ENCODE assay signal across 26 cellular contexts in genomic region chr11:95284057-95285052, GRCh38. TPM values are rescaled to one million over a fixed set of nuclear protein-coding genes. Genes with fewer than 3 reads are reported as not detected.
DNase-seq lines count a peak whose midpoint lies in the region; ATAC-seq, FAIRE-seq and TF ChIP-seq lines count a peak whose summit lies in the region.
"Had no signal": no experiment of that assay in that cellular context is flagged by ENCODE, and none has a peak within 500 bp of the region (broad histone marks: within the 10 kb centered on the region; RNA-seq: fewer than 3 reads in every experiment).

No MANE protein-coding gene starts in this region.

- peaks cover 0 to 2% (median 0%) of the 10 kb centered on the region in 7 donors for H3K9me3 Mint-ChIP-seq in CD14-positive monocyte
- H3K9me3 Mint-ChIP-seq: activated naive CD8-positive, alpha-beta T cell treated with anti-CD3 and anti-CD28 coated beads, Interleukin-2, amount 50 U/mL, for 24 hours; central memory CD8-positive, alpha-beta T cell; dendritic cell treated with granulocyte-macrophage colony-stimulating factor and Interleukin-4, amounts not matched to agents 40 ng/mL and 50 ng/mL, for 4 days; natural killer cell treated with Interleukin-12 subunit alpha and Interleukin-12 subunit beta and Interleukin-15 and Interleukin-18, amount 100 ng/mL, for 72 hours had no signal

- POLR2A ChIA-PET in GM12878 (lab: Charles Lee): no interaction called here

- no peak overlapping the region for H3K4me3 Mint-ChIP-seq in CD14-positive monocyte
- H3K4me3 Mint-ChIP-seq: activated naive CD8-positive, alpha-beta T cell treated with anti-CD3 and anti-CD28 coated beads, Interleukin-2, amount 50 U/mL, for 24 hours; central memory CD8-positive, alpha-beta T cell; dendritic cell treated with granulocyte-macrophage colony-stimulating factor and Interleukin-4, amounts not matched to agents 40 ng/mL and 50 ng/mL, for 4 days; natural killer cell treated with Interleukin-12 subunit alpha and Interleukin-12 subunit beta and Interleukin-15 and Interleukin-18, amount 100 ng/mL, for 72 hours had no signal

- no peak overlapping the region for H3K4me2 ChIP-seq in GM23248 (ENCODE audit: unreplicated experiment)
- H3K4me2 ChIP-seq in GM12878 (ENCODE audit: control insufficient read depth, insufficient read depth): 0 out of 2 replicates have a peak overlapping the region, but pooled peaks have one; percentile 3
- H3K4me2 ChIP-seq in osteoblast (ENCODE audit: insufficient read depth, low read length): no peak overlapping the region
- H3K4me2 ChIP-seq: BLaER1 treated with 17β-estradiol and CSF1 and Interleukin-3, amounts not matched to agents 10 nM and 100 nM had no signal

- H3K36me3 Mint-ChIP-seq in CD14-positive monocyte: no peaks in the 10 kb centered on the region
- H3K36me3 Mint-ChIP-seq: natural killer cell treated with Interleukin-12 subunit alpha and Interleukin-12 subunit beta and Interleukin-15 and Interleukin-18, amount 100 ng/mL, for 72 hours had no signal

- no peak for TF ChIP-seq CTCF in CD14-positive monocyte (IDR thresholded peaks at IDR 0.05)
- no peak for TF ChIP-seq CTCF in GM12878 (IDR thresholded peaks at IDR 0.05 in 2 of 3, conservative IDR thresholded peaks at IDR 0.05 in 1 of 3; ENCODE audit: control insufficient read depth in 2 of 3, extremely low read depth in 1 of 3, insufficient read depth in 1 of 3, low read depth in 3 of 3, low read length in 3 of 3)
- TF ChIP-seq CTCF in osteoblast (IDR thresholded peaks at IDR 0.05; ENCODE audit: extremely low read depth, low read depth, low read length): no peak

- intact Hi-C loops in CD14-positive monocyte (cut with micrococcal nuclease) (loop anchor here (5.0 to 10.0 kb wide), 2 partner anchors 50 to 52 kb away; partner anchors contain the start of gene SESN3 (in 2 of the 2)), GM12878 (cut with micrococcal nuclease; ENCODE audit: unreplicated experiment) (no loop called here)

- H3K79me2 ChIP-seq in GM23248 (ENCODE audit: insufficient read depth): no peaks in the 10 kb centered on the region
- H3K79me2 ChIP-seq in GM12878 (ENCODE audit: control insufficient read depth, insufficient read depth, low read length): no peaks in the 10 kb centered on the region
- no peaks in the 10 kb centered on the region for H3K79me2 ChIP-seq in osteoblast (ENCODE audit: insufficient read depth, low read length)

- no peaks in the 10 kb centered on the region for H3K9me3 ChIP-seq in GM23248 (ENCODE audit: low read depth)
- H3K9me3 ChIP-seq in GM12878 (replicated peaks; ENCODE audit: control insufficient read depth, insufficient read depth, low read length): no peaks in the 10 kb centered on the region
- H3K9me3 ChIP-seq in osteoblast (ENCODE audit: low read depth, low read length): no peaks in the 10 kb centered on the region
- H3K9me3 ChIP-seq: BLaER1 treated with 17β-estradiol and CSF1 and Interleukin-3, amounts not matched to agents 10 nM and 100 nM; right atrium auricular region; spleen; tibial nerve had no signal

- peaks cover 51% of the 10 kb centered on the region for H3K4me1 Mint-ChIP-seq in CD14-positive monocyte
- H3K4me1 Mint-ChIP-seq: central memory CD8-positive, alpha-beta T cell had no signal

- DNase-seq in CD14-positive monocyte (ENCODE audit: low spot score) (no peak), GM23248 (peak; percentile 64), GM12878 (ENCODE audit: low read depth, low spot score) (no peak), osteoblast (ENCODE audit: insufficient read length, low spot score, missing footprints) (peak; percentile 34), T-helper 9 cell (no peak)
- DNase-seq in effector CD4-positive, alpha-beta T cell: no peak
- DNase-seq: activated CD4-positive, alpha-beta T cell treated with anti-CD3 and anti-CD28 coated beads for 1 hour; activated gamma-delta T cell treated with Interleukin-2 at 50 U/mL for 16 hours; activated naive CD8-positive, alpha-beta T cell treated with anti-CD3 and anti-CD28 coated beads, Interleukin-2, amount 50 U/mL, for 24 hours; activated T-cell treated with anti-CD3 and anti-CD28 coated beads for 4 hours; DMS53; NCI-H1417 treated with DMSO at 0.1 percent for 48 hours; NCI-H2029 treated with DMSO at 0.1 percent for 48 hours; NCI-H526; SHP77 treated with DMSO at 0.1 percent for 48 hours; spleen; stimulated activated CD8-positive, alpha-beta memory T cell treated with anti-CD3 and anti-CD28 coated beads, Interleukin-4, amount 100 ng/mL, for 48 hours had no signal

- RAD21 ChIA-PET in GM12878 (lab: Charles Lee; ENCODE audit: unreplicated experiment): interaction anchor here (0.8 to 1.3 kb wide), 2 partner anchors 12 to 42 kb away, joined by 3 to 5 read pairs; no protein-coding TSS in a partner anchor

- no peaks in the 10 kb centered on the region for H4K20me1 ChIP-seq in GM23248 (ENCODE audit: insufficient read depth)
- no peaks in the 10 kb centered on the region for H4K20me1 ChIP-seq in GM12878 (ENCODE audit: control insufficient read depth, insufficient read depth)
- H4K20me1 ChIP-seq in osteoblast (ENCODE audit: insufficient read depth, low read length): no peaks in the 10 kb centered on the region
- H4K20me1 ChIP-seq: BLaER1 treated with 17β-estradiol and CSF1 and Interleukin-3, amounts not matched to agents 10 nM and 100 nM had no signal

- no peak for TF ChIP-seq EP300 in GM12878 (IDR thresholded peaks at IDR 0.05; ENCODE audit: borderline replicate concordance in 1 of 2, control insufficient read depth in 1 of 2, low read depth in 2 of 2, low read length in 2 of 2)

- H3K9ac ChIP-seq in GM23248: peak overlapping the region; percentile 38
- H3K9ac ChIP-seq in GM12878 (ENCODE audit: control insufficient read depth, insufficient read depth, low read length): no peak overlapping the region
- H3K9ac ChIP-seq: BLaER1 treated with 17β-estradiol and CSF1 and Interleukin-3, amounts not matched to agents 10 nM and 100 nM had no signal

- no peak overlapping the region for H3K4me3 ChIP-seq in GM23248
- H3K4me3 ChIP-seq in GM12878: no peak overlapping the region
- no peak overlapping the region for H3K4me3 ChIP-seq in osteoblast (ENCODE audit: insufficient read depth, low read length)
- H3K4me3 ChIP-seq: BLaER1 treated with 17β-estradiol and CSF1 and Interleukin-3, amounts not matched to agents 10 nM and 100 nM; lung; right atrium auricular region; spleen; tibial nerve had no signal

- peaks cover 0 to 1% (median 0%) of the 10 kb centered on the region in 3 donors for H3K27me3 Mint-ChIP-seq in CD14-positive monocyte (ENCODE audit: low read depth in 3 of 3)
- H3K27me3 Mint-ChIP-seq: activated naive CD8-positive, alpha-beta T cell treated with anti-CD3 and anti-CD28 coated beads, Interleukin-2, amount 50 U/mL, for 24 hours; dendritic cell treated with granulocyte-macrophage colony-stimulating factor and Interleukin-4, amounts not matched to agents 40 ng/mL and 50 ng/mL, for 4 days had no signal

- no peaks in the 10 kb centered on the region for H3K9me2 ChIP-seq in GM23248 (ENCODE audit: insufficient read depth)

- SMC1A ChIA-PET in GM12878 (lab: Charles Lee; ENCODE audit: uncharacterized antibody, unreplicated experiment): no interaction called here

- CTCF ChIA-PET in GM12878 (lab: Yijun Ruan, JAX): interaction anchor here (1.4 kb wide), 1 partner anchor 133 kb away, joined by 3 read pairs; no protein-coding TSS in a partner anchor

- FAIRE-seq in GM12878 (lab: Jason Lieb, UNC): no peak
- FAIRE-seq: RCC 7860 had no signal

- H3F3A ChIP-seq in GM23248 (ENCODE audit: insufficient read depth): peaks cover 31% of the 10 kb centered on the region

- H3K36me3 ChIP-seq in GM23248 (ENCODE audit: low read depth): no peaks in the 10 kb centered on the region
- H3K36me3 ChIP-seq in GM12878 (ENCODE audit: control insufficient read depth in 2 of 2, insufficient read depth in 2 of 2, low read length in 1 of 2): no peaks in the 10 kb centered on the region
- no peaks in the 10 kb centered on the region for H3K36me3 ChIP-seq in osteoblast (ENCODE audit: insufficient read depth, low read length)
- H3K36me3 ChIP-seq: BLaER1 treated with 17β-estradiol and CSF1 and Interleukin-3, amounts not matched to agents 10 nM and 100 nM; right atrium auricular region; spleen; tibial nerve had no signal

- TF ChIP-seq POLR2A in GM12878 (IDR thresholded peaks at IDR 0.05; ENCODE audit: low read depth, low read length): no peak

- H3K27ac ChIP-seq in GM23248 (peak overlapping the region; percentile 84), GM12878 (ENCODE audit: control insufficient read depth, insufficient read depth) (no peak overlapping the region), osteoblast (ENCODE audit: low read depth, low read length) (no peak overlapping the region)
- H3K27ac ChIP-seq: BLaER1 treated with 17β-estradiol and CSF1 and Interleukin-3, amounts not matched to agents 10 nM and 100 nM; right atrium auricular region; spleen; tibial nerve had no signal

- H2AFZ ChIP-seq in GM23248: no peak overlapping the region
- no peak overlapping the region for H2AFZ ChIP-seq in GM12878 (ENCODE audit: control insufficient read depth, low read depth, low read length)
- H2AFZ ChIP-seq in osteoblast (ENCODE audit: low read length): no peak overlapping the region

- H3K27ac Mint-ChIP-seq in CD14-positive monocyte: peak overlapping the region; percentile 19 to 84 (median 65)
- H3K27ac Mint-ChIP-seq: activated naive CD8-positive, alpha-beta T cell treated with anti-CD3 and anti-CD28 coated beads, Interleukin-2, amount 50 U/mL, for 24 hours; dendritic cell treated with granulocyte-macrophage colony-stimulating factor and Interleukin-4, amounts not matched to agents 40 ng/mL and 50 ng/mL, for 4 days; natural killer cell treated with Interleukin-12 subunit alpha and Interleukin-12 subunit beta and Interleukin-15 and Interleukin-18, amount 100 ng/mL, for 72 hours had no signal

- no peak for TF ChIP-seq RAD21 in GM12878 (IDR thresholded peaks at IDR 0.05; ENCODE audit: insufficient read depth, low read depth, low read length)

- WGBS in GM23248 (ENCODE audit: low coverage in 1 of 2, low lambda C conversion rate in 2 of 2, missing lambda C conversion rate in 2 of 2), 2 experiments: 65 to 72% methylated on average over 4 of the region's 4 CpGs
- WGBS in GM12878 (ENCODE audit: insufficient coverage, insufficient replicate concordance, low lambda C conversion rate, missing lambda C conversion rate): 23% methylated on average over 4 of the region's 4 CpGs

- BruUV-seq in GM12878 (replicated peaks; lab: Mats Ljungman, UMichigan): no TSS peak

- no peak for ATAC-seq in GM12878
- no peak for ATAC-seq in GM18498 (IDR thresholded peaks at IDR 0.05; ENCODE audit: unreplicated experiment)
- ATAC-seq: activated naive CD8-positive, alpha-beta T cell treated with anti-CD3 and anti-CD28 coated beads, Interleukin-2, amount 50 U/mL, for 24 hours; natural killer cell treated with Interleukin-12 subunit alpha and Interleukin-12 subunit beta and Interleukin-15 and Interleukin-18, amount 100 ng/mL, for 72 hours had no signal

- in situ Hi-C loops in GM23248 (cut with MboI) (no loop called here), GM12878 (cut with MboI) (no loop called here)

- H3K27me3 ChIP-seq in GM23248 (replicated peaks; ENCODE audit: insufficient read depth) (no peaks in the 10 kb centered on the region), GM12878 (replicated peaks in 1 of 2; ENCODE audit: control insufficient read depth in 2 of 2, insufficient read depth in 2 of 2, low read length in 1 of 2) (peaks cover 0 to 5% of the 10 kb centered on the region in 2 experiments; a peak in 3 of 4 replicates), osteoblast (ENCODE audit: insufficient read depth, low read length) (peaks cover 3% of the 10 kb centered on the region)
- H3K27me3 ChIP-seq: BLaER1 treated with 17β-estradiol and CSF1 and Interleukin-3, amounts not matched to agents 10 nM and 100 nM; right atrium auricular region; spleen; tibial nerve had no signal

- H3K4me1 ChIP-seq in GM23248 (ENCODE audit: insufficient read depth) (peaks cover 29% of the 10 kb centered on the region), GM12878 (ENCODE audit: control insufficient read depth, insufficient read depth, low read length) (peaks cover 6% of the 10 kb centered on the region), osteoblast (ENCODE audit: insufficient read depth, low read length) (peaks cover 2% of the 10 kb centered on the region)

RNA-seq across cellular contexts. Expression of gene SESN3, which starts 53.4 kb away (rescaled TPM):
- polyA plus RNA-seq in CD14-positive monocyte: 1 to 10 TPM; 1.1 to 1.4 TPM
- total RNA-seq in GM23248 (2014; rRNA removed; shearing (Covaris generic)): 19.2 TPM in 2 replicates
- 2.8 and 2.9 TPM in 2 replicates for polyA plus RNA-seq in GM23248 (2016; fragmentation: Nextera tagmentation; extraction: Ambion mirVana)
- total RNA-seq in GM12878 (2013; cell fraction: nucleolus; rRNA removed): 21.9 and 24.4 TPM in 2 replicates
- 4.6 and 6.2 TPM in 2 replicates for total RNA-seq in GM12878 (2014; rRNA removed)
- 4.3 and 5.3 TPM in 2 replicates for total RNA-seq in GM12878 (2014; rRNA removed; fragmentation: Illumina TruSeq; extraction: Trizol)
- total RNA-seq in GM12878 (2021): 6.4 and 6.7 TPM in 2 replicates
- 0.16 TPM for polyA plus RNA-seq in GM12878 (2011; ENCODE audit: low read depth)
- polyA plus RNA-seq in GM12878 (2011; rRNA removed): 4.3 and 7.0 TPM in 2 replicates
- 1.4 and 1.5 TPM in 2 replicates for polyA plus RNA-seq in GM12878 (2011; cell fraction: cytosol; rRNA removed)
- 4.3 and 5.0 TPM in 2 replicates for polyA plus RNA-seq in GM12878 (2011; cell fraction: nucleus; rRNA removed)
- polyA plus RNA-seq in GM12878 (2012): 0.19 and 0.34 TPM in 2 replicates
- polyA plus RNA-seq in GM12878 (2014; fragmentation: Illumina TruSeq; extraction: Trizol): 3.8 and 4.5 TPM in 2 replicates
- polyA plus RNA-seq in GM12878 (2014; fragmentation: Nextera tagmentation; extraction: Ambion mirVana): 1 to 10 TPM in 1 of 2 experiments, under 1 TPM in 1; 0.68 to 1.5 TPM
- polyA plus RNA-seq in GM12878 (2014; rRNA removed): 1.8 and 2.2 TPM in 2 replicates
- polyA plus RNA-seq in GM12878 (2016; fragmentation: Nextera tagmentation; extraction: Ambion mirVana): under 1 TPM; 0.64 to 0.71 TPM
- polyA minus RNA-seq in GM12878 (2011; rRNA and poly(A)+ RNA removed): 6.3 and 10.2 TPM in 2 replicates
- 1.9 and 4.1 TPM in 2 replicates for polyA minus RNA-seq in GM12878 (2011; cell fraction: cytosol; rRNA and poly(A)+ RNA removed)
- 4.7 and 7.5 TPM in 2 replicates for polyA minus RNA-seq in GM12878 (2011; cell fraction: nucleus; rRNA and poly(A)+ RNA removed)
- 24.6 and 33.3 TPM in 2 replicates for total RNA-seq in osteoblast

Comparison
In these comparisons a context has a peak if more than half of its experiments do, and no peak if none do; other contexts are left out.
1. DNase-seq: peak in GM23248 (single experiment) and osteoblast (single experiment); none in CD14-positive monocyte (single experiment), GM12878 (single experiment), effector CD4-positive, alpha-beta T cell (single experiment) and T-helper 9 cell (single experiment).